ENCODE assay signal across 17 cellular contexts in the genomic region with DNA sequence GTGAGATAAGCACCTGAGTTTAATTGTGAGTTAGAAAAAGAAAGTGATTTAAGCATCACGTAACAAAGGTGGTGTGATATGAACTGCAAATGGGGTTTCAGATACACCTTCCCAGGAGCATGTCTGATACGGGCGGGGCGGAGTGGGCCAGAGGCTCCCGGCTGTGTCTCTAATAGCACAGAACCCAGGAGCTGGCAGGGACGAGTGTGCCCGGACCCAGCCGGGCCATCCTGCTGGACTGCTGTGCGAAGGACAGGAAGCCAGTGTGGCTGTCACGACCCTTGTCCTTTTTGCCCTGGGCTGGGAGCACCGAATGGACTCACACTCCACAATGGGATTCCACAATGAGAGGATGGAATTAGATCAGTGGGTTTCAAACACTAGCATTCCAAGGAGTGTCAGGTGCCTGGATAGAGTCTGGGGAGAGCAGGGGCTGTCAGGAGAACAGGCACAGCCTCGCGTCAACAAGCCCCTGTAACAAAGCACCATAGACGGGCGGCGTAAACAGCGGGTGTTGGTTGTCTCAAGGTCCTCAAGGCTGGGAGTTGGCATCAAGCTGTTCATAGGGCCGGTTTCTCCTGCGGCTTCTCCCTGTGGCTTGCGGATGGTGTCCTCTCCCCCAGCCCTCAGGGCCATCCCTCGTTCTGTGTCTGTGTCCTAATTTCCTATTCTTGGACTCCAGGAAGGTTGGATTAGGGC.
A peak's percentile ranks its signal among the peaks of the same experiment; 100 is the strongest.
DNase-seq lines count a peak whose midpoint lies in the region; TF ChIP-seq lines count a peak whose summit lies in the region.
"Had no signal": no experiment of that assay in that cellular context is flagged by ENCODE, and none has a peak within 500 bp of the region (broad histone marks: within the 10 kb centered on the region; RNA-seq: fewer than 3 reads in every experiment).

No MANE protein-coding gene starts in this region.

- H3K4me1 Mint-ChIP-seq in endodermal cell, result peaks cover 22% of the 10 kb centered on the region

- peak overlapping the region; percentile 23 for H2BK120ac ChIP-seq in neuronal stem cell (ENCODE audit: low read depth, low read length)

- no peaks in the 10 kb centered on the region for H3K36me3 ChIP-seq in endodermal cell (ENCODE audit: control insufficient read depth, insufficient read depth, low read length)
- no peaks in the 10 kb centered on the region for H3K36me3 ChIP-seq in neuronal stem cell (replicated peaks in 1 of 2; ENCODE audit: control insufficient read depth in 2 of 2, insufficient read depth in 2 of 2, low read length in 2 of 2)
- H3K36me3 ChIP-seq in suprapubic skin, result no peaks in the 10 kb centered on the region
- H3K36me3 ChIP-seq: BE2C, HAP-1 had no signal

- 82 to 88% methylated on average over 17 to 21 of the region's 21 CpGs for WGBS in endodermal cell (ENCODE audit: insufficient coverage in 1 of 2, insufficient read length in 1 of 2), 2 experiments
- WGBS in neuronal stem cell (ENCODE audit: extremely low coverage in 2 of 2, insufficient read length in 2 of 2, insufficient replicate concordance in 1 of 2), 2 donors, result no CpG with 5 or more reads among the region's 21 CpGs
- WGBS in suprapubic skin, result 90% methylated on average over 14 of the region's 21 CpGs

- H2BK12ac ChIP-seq in neuronal stem cell (ENCODE audit: low read length), result no peak overlapping the region

- H3K4me3 ChIP-seq in endodermal cell (ENCODE audit: low read length) (no peak overlapping the region), neuronal stem cell (ENCODE audit: low read length in 2 of 2) (no peak overlapping the region), suprapubic skin (no peak overlapping the region)
- H3K4me3 ChIP-seq: A549, HAP-1 had no signal

- H3K4me2 ChIP-seq in neuronal stem cell (ENCODE audit: insufficient read depth, low read length, poor library complexity, severe bottlenecking), result no peak overlapping the region
- H3K4me2 ChIP-seq: A549 had no signal

- peak overlapping the region; percentile 84 for H2AFZ ChIP-seq in neuronal stem cell (ENCODE audit: low read length)

- no peak overlapping the region for H3K27ac ChIP-seq in endodermal cell (ENCODE audit: low read depth, low read length)
- H3K27ac ChIP-seq in neuronal stem cell (replicated peaks; ENCODE audit: low read length), result no peak overlapping the region
- no peak overlapping the region for H3K27ac ChIP-seq in suprapubic skin
- H3K27ac ChIP-seq: A549, C4-2B had no signal

- H3K9ac ChIP-seq in endodermal cell (ENCODE audit: extremely low read depth, low read length, poor library complexity, severe bottlenecking), result no peak overlapping the region
- no peak overlapping the region for H3K9ac ChIP-seq in neuronal stem cell (ENCODE audit: low read depth, low read length, poor library complexity)

- peak overlapping the region; percentile 53 for H2BK15ac ChIP-seq in neuronal stem cell (ENCODE audit: low read length)

- TF ChIP-seq CTCF in endodermal cell (conservative IDR thresholded peaks at IDR 0.05) (no peak), suprapubic skin (IDR thresholded peaks at IDR 0.05) (no peak)

- H3K9me3 ChIP-seq in endodermal cell (ENCODE audit: control insufficient read depth, low read length) (no peaks in the 10 kb centered on the region), neuronal stem cell (replicated peaks in 1 of 2; ENCODE audit: control insufficient read depth in 2 of 2, insufficient read depth in 1 of 2, low read depth in 1 of 2, low read length in 2 of 2) (peaks cover 0 to 5% of the 10 kb centered on the region in 2 donors), suprapubic skin (no peaks in the 10 kb centered on the region)
- H3K9me3 ChIP-seq: BE2C, HAP-1 had no signal

- H3K18ac ChIP-seq in neuronal stem cell (ENCODE audit: low read length), result peak overlapping the region; percentile 69

- H3K4me3 Mint-ChIP-seq in endodermal cell, result no peak overlapping the region
- H3K4me3 Mint-ChIP-seq: CD4-positive, alpha-beta memory T cell; IgD-negative memory B cell had no signal

- peaks cover 5% of the 10 kb centered on the region for H3K9me3 Mint-ChIP-seq in endodermal cell

- H3K27ac Mint-ChIP-seq in endodermal cell, result peak overlapping the region; percentile 3
- H3K27ac Mint-ChIP-seq: IgD-negative memory B cell had no signal

- peaks cover 5% of the 10 kb centered on the region for H3K27me3 Mint-ChIP-seq in endodermal cell (ENCODE audit: insufficient read depth)
- H3K27me3 Mint-ChIP-seq: CD4-positive, alpha-beta memory T cell had no signal

- peak; percentile 24 for DNase-seq in HT-29 (ENCODE audit: low spot score)
- DNase-seq in endodermal cell, result peak; percentile 47
- DNase-seq in neuronal stem cell (ENCODE audit: low spot score), result no peak
- peak; percentile 50 to 75 for DNase-seq in suprapubic skin (ENCODE audit: low spot score in 2 of 2)
- DNase-seq in hepatic stellate cell (ENCODE audit: low spot score), result no peak
- DNase-seq in middle frontal gyrus (ENCODE audit: extremely low spot score, low spot score), result no peak
- DNase-seq in erythroblast (lab: John Stamatoyannopoulos, UW), result no peak
- DNase-seq: BE2C; CD4-positive, alpha-beta memory T cell; DMS153; DMS79 treated with DMSO at 0.1 percent for 48 hours; EL; GDM1 had no signal

- no peak overlapping the region for H4K91ac ChIP-seq in neuronal stem cell (ENCODE audit: low read depth, low read length, poor library complexity)

- H3K4me1 ChIP-seq in endodermal cell (ENCODE audit: control insufficient read depth, insufficient read depth, low read length) (peaks cover 6% of the 10 kb centered on the region), neuronal stem cell (ENCODE audit: control insufficient read depth in 2 of 2, insufficient read depth in 1 of 2, low read depth in 1 of 2, low read length in 2 of 2) (peaks cover 10 to 13% of the 10 kb centered on the region in 2 donors), suprapubic skin (no peaks in the 10 kb centered on the region)
- H3K4me1 ChIP-seq: A549, BE2C, HAP-1 had no signal

- H3K36me3 Mint-ChIP-seq in endodermal cell (ENCODE audit: low read depth), result no peaks in the 10 kb centered on the region
- H3K36me3 Mint-ChIP-seq: CD4-positive, alpha-beta memory T cell; IgD-negative memory B cell had no signal

- no peaks in the 10 kb centered on the region for H3K79me1 ChIP-seq in neuronal stem cell (ENCODE audit: low read depth, low read length)

- no peak overlapping the region for H3K4ac ChIP-seq in neuronal stem cell (ENCODE audit: low read length)

- no peak overlapping the region for H4K8ac ChIP-seq in neuronal stem cell (ENCODE audit: low read depth, low read length)

- no peak for TF ChIP-seq POLR2A in suprapubic skin (IDR thresholded peaks at IDR 0.05)
- no peak for TF ChIP-seq POLR2A in erythroblast (IDR thresholded peaks at IDR 0.05; ENCODE audit: low read length)

- H3K23ac ChIP-seq in neuronal stem cell (ENCODE audit: low read depth, low read length, poor library complexity), result no peak overlapping the region

- H2BK5ac ChIP-seq in neuronal stem cell (ENCODE audit: low read length), result no peak overlapping the region

- H3K14ac ChIP-seq in neuronal stem cell (ENCODE audit: low read length), result no peak overlapping the region

- no peak for TF ChIP-seq EP300 in suprapubic skin (IDR thresholded peaks at IDR 0.05)

- H3K27me3 ChIP-seq in endodermal cell (ENCODE audit: control insufficient read depth, insufficient read depth, low read length, poor library complexity, severe bottlenecking), result no peaks in the 10 kb centered on the region
- no peaks in the 10 kb centered on the region for H3K27me3 ChIP-seq in neuronal stem cell (ENCODE audit: control insufficient read depth in 3 of 3, insufficient read depth in 3 of 3, low read depth in 1 of 3, low read length in 3 of 3)
- no peaks in the 10 kb centered on the region for H3K27me3 ChIP-seq in suprapubic skin
- H3K27me3 ChIP-seq: BE2C had no signal

- no peak overlapping the region for H2AK5ac ChIP-seq in neuronal stem cell (ENCODE audit: low read depth, low read length)

Comparison
In these comparisons a context has a peak if more than half of its experiments do, and no peak if none do; other contexts are left out.
1. DNase-seq: peak in HT-29 (single experiment), endodermal cell (single experiment) and suprapubic skin (2 of 2); none in neuronal stem cell (single experiment), hepatic stellate cell (single experiment), middle frontal gyrus (single experiment) and erythroblast (0 of 2).